13 cellular contexts compared by ENCODE assay signal in genomic region chr7:26856481-26856880, GRCh38. TPM values are rescaled to one million over a fixed set of nuclear protein-coding genes. Genes with fewer than 3 reads are reported as not detected.
DNase-seq lines count a peak whose midpoint lies in the region; ATAC-seq and TF ChIP-seq lines count a peak whose summit lies in the region.
"Had no signal": no experiment of that assay in that cellular context is flagged by ENCODE, and none has a peak within 500 bp of the region (broad histone marks: within the 10 kb centered on the region; RNA-seq: fewer than 3 reads in every experiment).

No MANE protein-coding gene starts in this region.

- H3K36me3 Mint-ChIP-seq in neural crest cell (ENCODE audit: low read depth), result no peaks in the 10 kb centered on the region
- H3K36me3 Mint-ChIP-seq in stimulated activated effector memory CD8-positive, alpha-beta T cell treated with anti-CD3 and anti-CD28 coated beads, Interleukin-12 subunit alpha, Interleukin-12 subunit beta, amount 100 ng/mL, for 72 hours, result peaks cover 5% of the 10 kb centered on the region

- TF ChIP-seq POLR2A in NB4 (IDR thresholded peaks at IDR 0.05; ENCODE audit: extremely low read depth, insufficient read length) (no peak), esophagus muscularis mucosa (IDR thresholded peaks at IDR 0.05; ENCODE audit: low read depth) (no peak)

- intact Hi-C loops in esophagus muscularis mucosa (cut with DNase I), result loop anchor here (2.0 to 5.0 kb wide), 2 partner anchors 241 to 286 kb away; partner anchors contain the start of genes HOXA1 and HOXA5

- H3K4me3 ChIP-seq in NB4 (ENCODE audit: low read depth, low read length) (no peak overlapping the region), esophagus muscularis mucosa (peak overlapping the region in 3 of 4 donors; percentile 17 to 45 (median 44))
- H3K4me3 ChIP-seq: mucosa of descending colon, SJSA1, vagina had no signal

- H3K4me1 ChIP-seq in esophagus muscularis mucosa, result peaks cover 0 to 63% (median 52%) of the 10 kb centered on the region in 4 donors
- H3K4me1 ChIP-seq: SJSA1, vagina had no signal

- ATAC-seq in GM18511 (IDR thresholded peaks at IDR 0.05; ENCODE audit: unreplicated experiment) (no peak), GM19324 (IDR thresholded peaks at IDR 0.05; ENCODE audit: low FRiP score, unreplicated experiment) (no peak)
- ATAC-seq in stimulated activated effector memory CD8-positive, alpha-beta T cell treated with anti-CD3 and anti-CD28 coated beads, Interleukin-12 subunit alpha, Interleukin-12 subunit beta, amount 100 ng/mL, for 72 hours, result no peak
- ATAC-seq: mucosa of descending colon had no signal

- peak overlapping the region; percentile 25 for H3K4me3 Mint-ChIP-seq in neural crest cell
- no peak overlapping the region for H3K4me3 Mint-ChIP-seq in stimulated activated effector memory CD8-positive, alpha-beta T cell treated with anti-CD3 and anti-CD28 coated beads, Interleukin-12 subunit alpha, Interleukin-12 subunit beta, amount 100 ng/mL, for 72 hours

- peaks cover 0 to 5% (median 0%) of the 10 kb centered on the region in 4 donors for H3K36me3 ChIP-seq in esophagus muscularis mucosa
- H3K36me3 ChIP-seq: SJSA1, vagina had no signal

- no peak for TF ChIP-seq EP300 in esophagus muscularis mucosa (IDR thresholded peaks at IDR 0.05)

- peak overlapping the region; percentile 29 to 96 (median 82) for H3K27ac ChIP-seq in esophagus muscularis mucosa (replicated peaks in 1 of 4)
- H3K27ac ChIP-seq: SJSA1 had no signal

- TF ChIP-seq CTCF in NB4 (IDR thresholded peaks at IDR 0.05; ENCODE audit: low read depth, low read length), result no peak
- no peak for TF ChIP-seq CTCF in esophagus muscularis mucosa (IDR thresholded peaks at IDR 0.05)
- no peak for TF ChIP-seq CTCF in neural crest cell (conservative IDR thresholded peaks at IDR 0.05)

- peaks cover 7% of the 10 kb centered on the region for H3K4me1 Mint-ChIP-seq in neural crest cell
- peaks cover 6% of the 10 kb centered on the region for H3K4me1 Mint-ChIP-seq in stimulated activated effector memory CD8-positive, alpha-beta T cell treated with anti-CD3 and anti-CD28 coated beads, Interleukin-12 subunit alpha, Interleukin-12 subunit beta, amount 100 ng/mL, for 72 hours

- H3K27me3 Mint-ChIP-seq in neural crest cell (ENCODE audit: low read depth), result peaks cover 94% of the 10 kb centered on the region

- H3K9me3 ChIP-seq in esophagus muscularis mucosa, result no peaks in the 10 kb centered on the region
- H3K9me3 ChIP-seq: mucosa of descending colon, SJSA1, vagina had no signal

- H3K27me3 ChIP-seq in esophagus muscularis mucosa, result no peaks in the 10 kb centered on the region
- H3K27me3 ChIP-seq: SJSA1, vagina had no signal

- DNase-seq in AG20443 (ENCODE audit: low spot score) (peak; percentile 10), NB4 (ENCODE audit: low read depth) (peak; percentile 22), esophagus muscularis mucosa (ENCODE audit: extremely low spot score) (no peak), neural crest cell (ENCODE audit: low read depth, low spot score) (no peak), HuH-7 (ENCODE audit: low spot score) (no peak)
- no peak for DNase-seq in stimulated activated effector memory CD8-positive, alpha-beta T cell treated with anti-CD3 and anti-CD28 coated beads, Interleukin-12 subunit alpha, Interleukin-12 subunit beta, amount 100 ng/mL, for 72 hours (ENCODE audit: low spot score in 2 of 2)
- DNase-seq: Kasumi-1, mucosa of descending colon, NCI-H524 treated with DMSO at 0.1 percent for 48 hours had no signal

- H3K27ac Mint-ChIP-seq in neural crest cell (ENCODE audit: unreplicated experiment), result no peak overlapping the region
- no peak overlapping the region for H3K27ac Mint-ChIP-seq in stimulated activated effector memory CD8-positive, alpha-beta T cell treated with anti-CD3 and anti-CD28 coated beads, Interleukin-12 subunit alpha, Interleukin-12 subunit beta, amount 100 ng/mL, for 72 hours

- no peaks in the 10 kb centered on the region for H3K9me3 Mint-ChIP-seq in neural crest cell
- H3K9me3 Mint-ChIP-seq in stimulated activated effector memory CD8-positive, alpha-beta T cell treated with anti-CD3 and anti-CD28 coated beads, Interleukin-12 subunit alpha, Interleukin-12 subunit beta, amount 100 ng/mL, for 72 hours, result no peaks in the 10 kb centered on the region

- WGBS in esophagus muscularis mucosa, result 18% methylated on average over 2 of the region's 2 CpGs

RNA-seq across cellular contexts. Expression of gene SKAP2, which starts 7.9 kb away (rescaled TPM):
- total RNA-seq in esophagus muscularis mucosa (10 to 100 TPM; 44.2 to 47.1 (median 45.1) TPM), neural crest cell (3.2 and 3.5 TPM in 2 replicates)

Comparison
In these comparisons a context has a peak if more than half of its experiments do, and no peak if none do; other contexts are left out.
1. DNase-seq: peak in AG20443 (single experiment) and NB4 (single experiment); none in esophagus muscularis mucosa (single experiment), neural crest cell (single experiment), HuH-7 (single experiment) and stimulated activated effector memory CD8-positive, alpha-beta T cell treated with anti-CD3 and anti-CD28 coated beads, Interleukin-12 subunit alpha, Interleukin-12 subunit beta, amount 100 ng/mL, for 72 hours (0 of 2).
2. RNA of gene SKAP2, which starts 7.9 kb away (total RNA-seq): 44.2 to 47.1 TPM in esophagus muscularis mucosa; 3.2 to 3.5 TPM in neural crest cell; every median in the first group is over 10 times any median in the second.